Comparison of ENCODE assay signal across 8 cellular contexts in the genomic region with DNA sequence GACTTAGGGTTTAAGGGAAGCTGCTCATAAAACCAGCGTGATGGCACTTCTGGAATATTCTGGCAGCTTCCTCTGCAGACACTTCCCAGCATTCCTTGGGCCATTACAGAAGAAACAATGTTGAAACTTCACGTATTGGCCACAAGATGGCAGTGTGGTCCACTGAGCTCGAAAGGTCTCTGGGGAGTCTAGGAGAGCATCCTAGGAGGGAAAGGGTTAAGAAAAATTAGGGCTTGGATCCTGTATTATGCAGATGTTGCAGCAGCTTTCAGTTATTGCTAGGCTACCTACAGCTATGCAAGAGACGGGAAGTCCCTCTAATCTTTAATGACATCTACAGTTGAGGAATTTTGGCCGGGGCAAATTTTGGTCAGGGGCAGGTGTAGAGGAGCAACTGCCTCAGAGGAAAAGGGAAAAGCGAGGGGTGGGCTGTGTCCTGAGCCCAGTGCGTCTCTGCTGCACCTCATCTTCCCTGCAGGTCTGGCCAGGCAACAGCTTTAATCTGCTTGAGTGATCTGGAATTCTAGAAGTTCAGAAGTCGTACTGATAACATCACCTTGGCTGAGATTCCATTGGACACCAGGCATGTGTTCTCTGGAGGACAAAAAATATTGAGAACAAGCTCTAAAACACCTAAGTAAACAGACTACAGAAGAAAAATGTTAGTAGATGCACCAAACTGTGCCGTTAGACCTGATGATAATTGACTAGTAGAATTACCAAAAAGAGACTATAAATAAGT.
DNase-seq lines count a peak whose midpoint lies in the region; ATAC-seq, FAIRE-seq and TF ChIP-seq lines count a peak whose summit lies in the region.

No MANE protein-coding gene starts in this region.

- H3K4me1 ChIP-seq in pancreas: no peaks in the 10 kb centered on the region

- 31 to 34% methylated on average over 9 of the region's 9 CpGs for WGBS in pancreas, 2 donors

- no peaks in the 10 kb centered on the region for H3K36me3 Mint-ChIP-seq in activated T-cell treated with anti-CD3 and anti-CD28 coated beads, Interleukin-2, amount 50 U/mL, for 24 hours (ENCODE audit: low read depth)
- no peaks in the 10 kb centered on the region for H3K36me3 Mint-ChIP-seq in activated T-cell treated with anti-CD3 and anti-CD28 coated beads, Interleukin-2, amount 50 U/mL, for 4 hours (ENCODE audit: insufficient read depth)

- H3K27me3 ChIP-seq in SU-DHL-6 (ENCODE audit: low read length) (no peaks in the 10 kb centered on the region), pancreas (no peaks in the 10 kb centered on the region)

- intact Hi-C loops in pancreas (cut with DNase I): no loop called here

- FAIRE-seq in pancreas (lab: Jason Lieb, UNC): no peak

- no peaks in the 10 kb centered on the region for H3K79me2 ChIP-seq in SU-DHL-6 (ENCODE audit: insufficient read depth, low read length)

- DNase-seq in activated T-cell treated with anti-CD3 and anti-CD28 coated beads, Interleukin-2, amount 50 U/mL, for 24 hours: no peak
- DNase-seq in activated T-cell treated with anti-CD3 and anti-CD28 coated beads, Interleukin-2, amount 50 U/mL, for 4 hours: no peak
- DNase-seq in fibroblast of peridontal ligament (ENCODE audit: extremely low read depth) (peak; percentile 71), pancreas (peak in 2 of 6 donors; percentile 22 to 34), 8988T (no peak)

- H3K27me3 Mint-ChIP-seq in activated T-cell treated with anti-CD3 and anti-CD28 coated beads, Interleukin-2, amount 50 U/mL, for 24 hours: no peaks in the 10 kb centered on the region
- no peaks in the 10 kb centered on the region for H3K27me3 Mint-ChIP-seq in activated T-cell treated with anti-CD3 and anti-CD28 coated beads, Interleukin-2, amount 50 U/mL, for 4 hours (ENCODE audit: low read depth)

- H3K4me1 Mint-ChIP-seq in activated T-cell treated with anti-CD3 and anti-CD28 coated beads, Interleukin-2, amount 50 U/mL, for 24 hours (ENCODE audit: low read depth): peaks cover 82% of the 10 kb centered on the region
- H3K4me1 Mint-ChIP-seq in activated T-cell treated with anti-CD3 and anti-CD28 coated beads, Interleukin-2, amount 50 U/mL, for 4 hours (ENCODE audit: low read depth): peaks cover 75% of the 10 kb centered on the region

- H3K4me3 ChIP-seq in SU-DHL-6 (ENCODE audit: insufficient read depth, low read length, poor library complexity, severe bottlenecking) (no peak overlapping the region), pancreas (no peak overlapping the region)

- H3K9me3 ChIP-seq in SU-DHL-6 (ENCODE audit: insufficient read depth, low read length): no peaks in the 10 kb centered on the region
- no peaks in the 10 kb centered on the region for H3K9me3 ChIP-seq in pancreas

- no peak overlapping the region for H3K9ac ChIP-seq in SU-DHL-6 (ENCODE audit: low read length)

- no peak for ATAC-seq in activated T-cell treated with anti-CD3 and anti-CD28 coated beads, Interleukin-2, amount 50 U/mL, for 4 hours
- peak; percentile 80 for ATAC-seq in GM21423 (IDR thresholded peaks at IDR 0.05; ENCODE audit: unreplicated experiment)
- ATAC-seq in HG03565 (IDR thresholded peaks at IDR 0.05; ENCODE audit: unreplicated experiment): peak; percentile 86
- ATAC-seq in pancreas: peak; percentile 76 to 86 (median 81)

- peak overlapping the region; percentile 63 for H3K27ac Mint-ChIP-seq in activated T-cell treated with anti-CD3 and anti-CD28 coated beads, Interleukin-2, amount 50 U/mL, for 24 hours

- no peaks in the 10 kb centered on the region for H3F3A ChIP-seq in SU-DHL-6 (ENCODE audit: insufficient read depth)

- H3K27ac ChIP-seq in SU-DHL-6 (ENCODE audit: low read depth, low read length): no peak overlapping the region
- H3K27ac ChIP-seq in pancreas: no peak overlapping the region

- no peaks in the 10 kb centered on the region for H3K9me2 ChIP-seq in SU-DHL-6 (replicated peaks; ENCODE audit: insufficient read depth, low read length)

- no peak overlapping the region for H3K4me2 ChIP-seq in SU-DHL-6 (ENCODE audit: low read depth, low read length, poor library complexity, severe bottlenecking)

- H3K4me3 Mint-ChIP-seq in activated T-cell treated with anti-CD3 and anti-CD28 coated beads, Interleukin-2, amount 50 U/mL, for 24 hours: no peak overlapping the region
- H3K4me3 Mint-ChIP-seq in activated T-cell treated with anti-CD3 and anti-CD28 coated beads, Interleukin-2, amount 50 U/mL, for 4 hours: no peak overlapping the region

- H3K36me3 ChIP-seq in SU-DHL-6 (ENCODE audit: low read length) (no peaks in the 10 kb centered on the region), pancreas (no peaks in the 10 kb centered on the region)

- H2AFZ ChIP-seq in SU-DHL-6 (ENCODE audit: low read depth, low read length, severe bottlenecking): no peak overlapping the region

- H3K9me3 Mint-ChIP-seq in activated T-cell treated with anti-CD3 and anti-CD28 coated beads, Interleukin-2, amount 50 U/mL, for 24 hours: no peaks in the 10 kb centered on the region
- no peaks in the 10 kb centered on the region for H3K9me3 Mint-ChIP-seq in activated T-cell treated with anti-CD3 and anti-CD28 coated beads, Interleukin-2, amount 50 U/mL, for 4 hours

- TF ChIP-seq CTCF in SU-DHL-6 (IDR thresholded peaks at IDR 0.05; ENCODE audit: insufficient read depth, low read length, poor library complexity, severe bottlenecking) (peak; percentile 75), pancreas (IDR thresholded peaks at IDR 0.05) (peak; percentile 18 to 70 (median 38))

- no peaks in the 10 kb centered on the region for H4K20me1 ChIP-seq in SU-DHL-6 (ENCODE audit: low read depth, low read length)

Comparison
In these comparisons a context has a peak if more than half of its experiments do, and no peak if none do; other contexts are left out.
1. ATAC-seq: peak in GM21423 (single experiment), HG03565 (single experiment) and pancreas (4 of 4); none in activated T-cell treated with anti-CD3 and anti-CD28 coated beads, Interleukin-2, amount 50 U/mL, for 4 hours (0 of 2).